In genomic region chr17:80518392-80518791, GRCh38 we compare ENCODE assay signal across 27 cellular contexts. TPM values are rescaled to one million over a fixed set of nuclear protein-coding genes. Genes with fewer than 3 reads are reported as not detected.
"Had no signal": no experiment of that assay in that cellular context is flagged by ENCODE, and none has a peak within 500 bp of the region (broad histone marks: within the 10 kb centered on the region; RNA-seq: fewer than 3 reads in every experiment).

No MANE protein-coding gene starts in this region.

- H3K9me3 ChIP-seq: suprapubic skin, testis, thoracic aorta, thyroid gland, tibial artery, tibial nerve, transverse colon, upper lobe of left lung, upper lobe of right lung, uterus, vagina had no signal

- H3K27ac ChIP-seq: stomach, suprapubic skin, testis, thoracic aorta, thyroid gland, tibial artery, tibial nerve, transverse colon, upper lobe of right lung, uterus, vagina had no signal

- H3K27me3 ChIP-seq: testis, thyroid gland, tibial nerve, upper lobe of left lung, upper lobe of right lung, uterus, vagina had no signal

- DNase-seq: stimulated activated CD4-positive, alpha-beta T cell treated with anti-CD3 and anti-CD28 coated beads, Interleukin-2, amount 100 ng/mL, for 48 hours; stimulated activated CD4-positive, alpha-beta T cell treated with anti-CD3 and anti-CD28 coated beads, Interleukin-4, amount 100 ng/mL, for 1 hour; stimulated activated CD4-positive, alpha-beta T cell treated with anti-CD3 and anti-CD28 coated beads, Interleukin-4, amount 100 ng/mL, for 24 hours; stimulated activated CD4-positive, alpha-beta T cell treated with anti-CD3 and anti-CD28 coated beads, Interleukin-4, amount 100 ng/mL, for 4 hours; stimulated activated CD8-positive, alpha-beta memory T cell treated with anti-CD3 and anti-CD28 coated beads, Interleukin-4, amount 100 ng/mL, for 48 hours; stimulated activated naive B cell treated with anti-CD40 and anti-IgM and Interleukin-4, amounts not matched to agents 10 μg/mL and 1 μg/mL and 100 μg/mL, for 72 hours; stimulated activated naive CD4-positive, alpha-beta T cell; stimulated activated naive CD4-positive, alpha-beta T cell treated with Interleukin-2 at 50 U/mL for 16 hours; stimulated activated naive CD8-positive, alpha-beta T cell treated with anti-CD3 and anti-CD28 coated beads, Interleukin-15, amount 100 ng/mL, for 72 hours; stimulated activated naive CD8-positive, alpha-beta T cell treated with anti-CD3 and anti-CD28 coated beads, Interleukin-15, Interleukin-2, amounts not matched to agents 100 U/mL and 50 U/mL, for 24 hours; stomach; substantia nigra; testis; thyroid gland; tibial artery; transverse colon; trophoblast cell; upper lobe of left lung; upper lobe of right lung; uterus had no signal

- H3K4me1 ChIP-seq: thyroid gland, transverse colon, upper lobe of right lung, uterus, vagina had no signal

- H3K4me3 ChIP-seq: stomach, suprapubic skin, testis, thoracic aorta, thyroid gland, tibial artery, tibial nerve, transverse colon, upper lobe of left lung, upper lobe of right lung, uterus, vagina had no signal

- H3K36me3 ChIP-seq: stomach, suprapubic skin, thoracic aorta, thyroid gland, tibial artery, tibial nerve, transverse colon, upper lobe of left lung, upper lobe of right lung, uterus, vagina had no signal

- ATAC-seq: stimulated activated effector memory CD8-positive, alpha-beta T cell treated with anti-CD3 and anti-CD28 coated beads, Interleukin-12 subunit alpha, Interleukin-12 subunit beta, amount 100 ng/mL, for 72 hours; stimulated activated memory B cell treated with anti-CD40 and anti-IgM and Interleukin-4, amounts not matched to agents 10 μg/mL and 1 μg/mL and 100 μg/mL, for 72 hours; stimulated activated naive B cell treated with anti-CD40 and anti-IgM and Interleukin-4, amounts not matched to agents 10 μg/mL and 1 μg/mL and 100 μg/mL, for 72 hours; stimulated activated naive CD8-positive, alpha-beta T cell treated with anti-CD3 and anti-CD28 coated beads, Interleukin-15, amount 100 ng/mL, for 72 hours; stimulated activated naive CD8-positive, alpha-beta T cell treated with anti-CD3 and anti-CD28 coated beads, Interleukin-15, Interleukin-2, amounts not matched to agents 100 U/mL and 50 U/mL, for 24 hours had no signal

RNA-seq across cellular contexts. Expression of gene NPTX1, which starts 42.0 kb away (rescaled TPM):
- total RNA-seq: subcutaneous adipose tissue had no signal
